In the genomic region with DNA sequence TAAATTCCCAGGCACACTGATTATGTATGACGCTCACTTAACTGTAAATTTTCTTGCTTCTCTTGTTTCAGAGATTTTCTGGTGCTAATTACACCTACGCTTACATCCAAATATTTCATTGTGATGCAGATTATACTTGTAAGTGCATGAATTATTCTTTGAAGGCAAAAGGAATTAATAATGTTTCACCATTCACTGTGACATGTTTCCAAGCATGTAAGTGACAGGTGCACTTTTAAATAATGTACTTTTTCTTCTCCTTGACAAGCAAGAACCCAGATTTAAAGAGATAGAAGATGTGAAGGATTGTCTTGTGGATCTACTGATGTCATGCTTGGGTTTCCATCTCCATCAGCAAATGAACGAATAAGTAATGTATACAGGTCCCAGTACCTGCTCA, we compare ENCODE assay signal across 10 cellular contexts. TPM values are rescaled to one million over a fixed set of nuclear protein-coding genes. Genes with fewer than 3 reads are reported as not detected.
"Had no signal": no experiment of that assay in that cellular context is flagged by ENCODE, and none has a peak within 500 bp of the region (broad histone marks: within the 10 kb centered on the region; RNA-seq: fewer than 3 reads in every experiment).

No MANE protein-coding gene starts in this region.

- ATAC-seq: HepG2, K562 had no signal

- H3K36me3 Mint-ChIP-seq: IgD-negative memory B cell had no signal

- H3K27ac ChIP-seq: HL-60, KMS-11 had no signal

- H3K4me3 ChIP-seq: K562 had no signal

- DNase-seq: IMR-90, KBM-7, KG1 had no signal

- H3K4me2 ChIP-seq: KMS-11 had no signal

- H3K4me3 Mint-ChIP-seq: IgD-negative memory B cell had no signal

- H3K9ac ChIP-seq: KMS-11 had no signal

- H3K4me1 Mint-ChIP-seq: IgD-negative memory B cell had no signal

- H3K27me3 Mint-ChIP-seq: IgD-negative memory B cell had no signal

RNA-seq across cellular contexts. Expression of a gene that starts 47.3 kb away (rescaled TPM):
- total RNA-seq: HepG2, HT-29, HT1080, IMR-90, K562 had no signal
- polyA plus RNA-seq: HepG2, IgD-negative memory B cell, IMR-90, K562 had no signal
